Comparison of ENCODE assay signal across 9 cellular contexts in the genomic region with DNA sequence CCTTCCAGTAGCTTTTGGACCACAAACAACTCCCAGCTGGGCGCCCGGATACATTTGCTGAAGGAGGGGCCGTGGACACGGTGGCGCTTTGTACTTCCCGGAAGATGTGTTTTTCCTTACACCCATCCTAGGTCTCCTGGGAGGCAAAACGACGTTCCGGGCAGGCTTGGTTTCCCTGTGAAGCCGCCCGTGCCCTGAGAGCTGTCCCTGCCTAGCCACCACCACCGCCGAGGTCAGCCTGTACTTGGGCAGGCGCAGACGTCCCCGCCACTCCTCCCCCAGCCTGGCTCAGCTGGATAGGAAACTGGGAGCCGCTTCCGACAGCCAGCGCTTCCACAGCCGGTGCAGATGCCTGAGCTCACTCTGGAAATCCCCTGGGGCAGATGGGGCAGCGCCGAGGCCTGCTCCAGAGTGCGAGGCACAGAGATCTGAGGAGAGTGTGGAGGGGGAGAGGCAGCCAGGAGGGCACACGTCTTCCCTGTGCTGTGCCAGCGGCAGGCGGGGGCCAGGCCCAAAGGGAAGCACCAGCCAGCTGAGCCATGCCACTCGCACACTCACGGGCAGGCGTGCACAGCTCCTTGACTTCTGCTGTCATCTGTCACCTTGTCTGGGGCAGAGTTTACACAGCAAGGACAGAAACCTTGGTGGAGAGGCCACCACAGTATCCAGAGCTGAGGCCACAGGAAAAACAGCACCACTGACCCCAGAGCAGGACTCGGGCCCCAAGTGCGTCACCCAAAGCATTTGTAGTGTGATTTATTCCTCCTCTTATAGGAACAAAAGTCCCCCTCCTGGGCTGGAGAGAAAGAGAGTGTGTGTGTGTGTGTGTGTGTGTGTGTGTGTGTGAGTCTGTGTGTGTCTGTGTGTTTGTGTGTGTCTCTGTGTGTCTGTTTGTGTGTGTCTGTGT. TPM values are rescaled to one million over a fixed set of nuclear protein-coding genes. Genes with fewer than 3 reads are reported as not detected.
DNase-seq lines count a peak whose midpoint lies in the region; ATAC-seq and TF ChIP-seq lines count a peak whose summit lies in the region.
"Had no signal": no experiment of that assay in that cellular context is flagged by ENCODE, and none has a peak within 500 bp of the region (broad histone marks: within the 10 kb centered on the region; RNA-seq: fewer than 3 reads in every experiment).

No MANE protein-coding gene starts in this region.

- H3K4me1 ChIP-seq in HUES6 (ENCODE audit: control insufficient read depth, insufficient read depth, low read length) (peaks cover 51% of the 10 kb centered on the region), gastroesophageal sphincter (peaks cover 0 to 62% (median 32%) of the 10 kb centered on the region in 3 donors)

- ATAC-seq in activated CD8-positive, alpha-beta T cell treated with anti-CD3 and anti-CD28 coated beads, Interleukin-2, amount 10 ng/mL, durations not matched to agents 7 days and 5 days = no peak
- peak; percentile 42 for ATAC-seq in gastroesophageal sphincter
- peak; percentile 58 for ATAC-seq in omental fat pad (ENCODE audit: low FRiP score)
- no peak for ATAC-seq in GM21526 (IDR thresholded peaks at IDR 0.05; ENCODE audit: low FRiP score, unreplicated experiment)
- no peak for ATAC-seq in GM18519 (IDR thresholded peaks at IDR 0.05; ENCODE audit: low FRiP score, unreplicated experiment)
- no peak for ATAC-seq in HG02852 (IDR thresholded peaks at IDR 0.05; ENCODE audit: unreplicated experiment)

- H3K27ac Mint-ChIP-seq in CD14-positive monocyte = peak overlapping the region; percentile 40 to 95 (median 87)
- peak overlapping the region; percentile 78 for H3K27ac Mint-ChIP-seq in activated CD8-positive, alpha-beta T cell treated with anti-CD3 and anti-CD28 coated beads, Interleukin-2, amount 10 ng/mL, durations not matched to agents 7 days and 5 days

- CTCF ChIA-PET in activated CD8-positive, alpha-beta T cell treated with anti-CD3 and anti-CD28 coated beads, Interleukin-2, amount 10 ng/mL, durations not matched to agents 7 days and 5 days (lab: Charles Lee) = interaction anchor here (1.1 to 11.9 kb wide), 5 partner anchors 8 to 218 kb away, joined by 3 to 184 read pairs (median 8); partner anchors contain the start of gene AANAT

- peak overlapping the region; percentile 12; the same call in 1 of the 2 replicates for H3K4me3 ChIP-seq in HUES6 (ENCODE audit: low read depth, low read length)
- peak overlapping the region in 1 of 2 donors; percentile 19 for H3K4me3 ChIP-seq in gastroesophageal sphincter

- H3K27ac ChIP-seq in HUES6 (ENCODE audit: low read depth, low read length) (no peak overlapping the region), gastroesophageal sphincter (peak overlapping the region in 3 of 4 donors; percentile 72 to 88 (median 82))
- H3K27ac ChIP-seq: HL-60 had no signal

- intact Hi-C loops in CD14-positive monocyte (cut with micrococcal nuclease) = no loop called here

- H3K9me3 Mint-ChIP-seq in CD14-positive monocyte = no peaks in the 10 kb centered on the region
- no peaks in the 10 kb centered on the region for H3K9me3 Mint-ChIP-seq in activated CD8-positive, alpha-beta T cell treated with anti-CD3 and anti-CD28 coated beads, Interleukin-2, amount 10 ng/mL, durations not matched to agents 7 days and 5 days (ENCODE audit: insufficient read depth)

- no peak overlapping the region for H3K9ac ChIP-seq in HUES6 (ENCODE audit: low read length)

- no peak for TF ChIP-seq POLR2A in gastroesophageal sphincter (IDR thresholded peaks at IDR 0.05)

- peaks cover 5% of the 10 kb centered on the region; the same call in 1 of the 2 replicates for H3K27me3 ChIP-seq in HUES6 (ENCODE audit: control insufficient read depth, insufficient read depth, low read length)
- H3K27me3 ChIP-seq in gastroesophageal sphincter = no peaks in the 10 kb centered on the region

- H3K36me3 ChIP-seq in HUES6 (ENCODE audit: control insufficient read depth, insufficient read depth, low read length) (no peaks in the 10 kb centered on the region), gastroesophageal sphincter (no peaks in the 10 kb centered on the region)

- TF ChIP-seq CTCF in CD14-positive monocyte (IDR thresholded peaks at IDR 0.05) (no peak), gastroesophageal sphincter (IDR thresholded peaks at IDR 0.05) (no peak), omental fat pad (IDR thresholded peaks at IDR 0.05) (no peak)

- DNase-seq in CD14-positive monocyte (ENCODE audit: low spot score) (no peak), omental fat pad (ENCODE audit: low spot score) (no peak)
- no peak for DNase-seq in activated CD8-positive, alpha-beta T cell treated with anti-CD3 and anti-CD28 coated beads, Interleukin-2, amount 10 ng/mL, durations not matched to agents 7 days and 5 days

- no peak for TF ChIP-seq EP300 in gastroesophageal sphincter (IDR thresholded peaks at IDR 0.05)

- peak overlapping the region; percentile 87 to 95 for H3K4me3 Mint-ChIP-seq in CD14-positive monocyte
- H3K4me3 Mint-ChIP-seq in activated CD8-positive, alpha-beta T cell treated with anti-CD3 and anti-CD28 coated beads, Interleukin-2, amount 10 ng/mL, durations not matched to agents 7 days and 5 days = peak overlapping the region; percentile 89

- H3K36me3 Mint-ChIP-seq in CD14-positive monocyte = peaks cover 40 to 49% of the 10 kb centered on the region in 2 donors
- H3K36me3 Mint-ChIP-seq in activated CD8-positive, alpha-beta T cell treated with anti-CD3 and anti-CD28 coated beads, Interleukin-2, amount 10 ng/mL, durations not matched to agents 7 days and 5 days (ENCODE audit: low read depth) = peaks cover 12% of the 10 kb centered on the region

- H3K9me3 ChIP-seq in HUES6 (ENCODE audit: control insufficient read depth, insufficient read depth, low read depth, low read length) (no peaks in the 10 kb centered on the region), gastroesophageal sphincter (no peaks in the 10 kb centered on the region)

- peaks cover 87% of the 10 kb centered on the region for H3K4me1 Mint-ChIP-seq in CD14-positive monocyte
- H3K4me1 Mint-ChIP-seq in activated CD8-positive, alpha-beta T cell treated with anti-CD3 and anti-CD28 coated beads, Interleukin-2, amount 10 ng/mL, durations not matched to agents 7 days and 5 days (ENCODE audit: low read depth) = peaks cover 83% of the 10 kb centered on the region

- H3K27me3 Mint-ChIP-seq in CD14-positive monocyte (ENCODE audit: low read depth in 3 of 3) = peaks cover 0 to 2% (median 0%) of the 10 kb centered on the region in 3 donors
- no peaks in the 10 kb centered on the region for H3K27me3 Mint-ChIP-seq in activated CD8-positive, alpha-beta T cell treated with anti-CD3 and anti-CD28 coated beads, Interleukin-2, amount 10 ng/mL, durations not matched to agents 7 days and 5 days (ENCODE audit: low read depth)

- WGBS in gastroesophageal sphincter (ENCODE audit: low coverage in 1 of 2), 2 donors = 16 to 100% methylated on average over 1 to 10 of the region's 31 CpGs

- POLR2A ChIA-PET in activated CD8-positive, alpha-beta T cell treated with anti-CD3 and anti-CD28 coated beads, Interleukin-2, amount 10 ng/mL, durations not matched to agents 7 days and 5 days (lab: Charles Lee) = no interaction called here

RNA-seq across cellular contexts. Expression of gene RHBDF2, which starts 3.0 kb away (rescaled TPM):
- polyA plus RNA-seq in CD14-positive monocyte = 10 to 100 TPM; 36.9 to 68.6 TPM
- 10 to 100 TPM; 51.4 to 52.1 TPM for total RNA-seq in activated CD8-positive, alpha-beta T cell treated with anti-CD3 and anti-CD28 coated beads, Interleukin-2, amount 10 ng/mL, durations not matched to agents 7 days and 5 days
- 10 to 100 TPM in 1 of 4 donors, 1 to 10 TPM in 3; 7.3 to 20.5 (median 8.5) TPM for total RNA-seq in gastroesophageal sphincter
- total RNA-seq in omental fat pad = 10 to 100 TPM; 29.9 to 77.9 (median 56.7) TPM

RNA-seq across cellular contexts. Expression of gene AANAT, which starts 30.8 kb away (rescaled TPM):
- polyA plus RNA-seq in CD14-positive monocyte = not detected
- total RNA-seq in activated CD8-positive, alpha-beta T cell treated with anti-CD3 and anti-CD28 coated beads, Interleukin-2, amount 10 ng/mL, durations not matched to agents 7 days and 5 days = not detected
- not detected for total RNA-seq in gastroesophageal sphincter
- not detected for total RNA-seq in omental fat pad

RNA-seq across cellular contexts. Expression of gene CYGB, which starts 39.3 kb away (rescaled TPM):
- polyA plus RNA-seq in CD14-positive monocyte = not detected
- total RNA-seq in activated CD8-positive, alpha-beta T cell treated with anti-CD3 and anti-CD28 coated beads, Interleukin-2, amount 10 ng/mL, durations not matched to agents 7 days and 5 days = under 1 TPM in 1 of 2 experiments, not detected in 1; 0.40 TPM
- 10 to 100 TPM; 12.6 to 23.2 (median 18.8) TPM for total RNA-seq in gastroesophageal sphincter
- total RNA-seq in omental fat pad = 10 to 100 TPM; 18.9 to 46.2 (median 35.2) TPM

RNA-seq across cellular contexts. Expression of gene PRCD, which starts 41.6 kb away (rescaled TPM):
- polyA plus RNA-seq in CD14-positive monocyte = not detected
- total RNA-seq in activated CD8-positive, alpha-beta T cell treated with anti-CD3 and anti-CD28 coated beads, Interleukin-2, amount 10 ng/mL, durations not matched to agents 7 days and 5 days = not detected
- total RNA-seq in gastroesophageal sphincter = 10 to 100 TPM in 1 of 4 donors, 1 to 10 TPM in 2, under 1 TPM in 1; 0.57 to 11.2 (median 2.3) TPM
- total RNA-seq in omental fat pad = 10 to 100 TPM in 1 of 4 donors, 1 to 10 TPM in 3; 2.3 to 20.0 (median 3.5) TPM

RNA-seq across cellular contexts. Expression of gene UBE2O, which starts 45.3 kb away (rescaled TPM):
- polyA plus RNA-seq in CD14-positive monocyte = 1 to 10 TPM; 1.3 to 4.5 TPM
- total RNA-seq in activated CD8-positive, alpha-beta T cell treated with anti-CD3 and anti-CD28 coated beads, Interleukin-2, amount 10 ng/mL, durations not matched to agents 7 days and 5 days = 10 to 100 TPM; 28.4 to 31.6 TPM
- total RNA-seq in gastroesophageal sphincter = 10 to 100 TPM; 13.0 to 19.8 (median 15.2) TPM
- total RNA-seq in omental fat pad = 10 to 100 TPM; 12.5 to 27.5 (median 20.0) TPM

Comparison
In these comparisons a context has a peak if more than half of its experiments do, and no peak if none do; other contexts are left out.
1. ATAC-seq: peak in gastroesophageal sphincter (single experiment) and omental fat pad (single experiment); none in activated CD8-positive, alpha-beta T cell treated with anti-CD3 and anti-CD28 coated beads, Interleukin-2, amount 10 ng/mL, durations not matched to agents 7 days and 5 days (single experiment), GM21526 (single experiment), GM18519 (single experiment) and HG02852 (single experiment).
2. RNA of gene CYGB, which starts 39.3 kb away (total RNA-seq): 18.9 to 46.2 TPM in omental fat pad and 12.6 to 23.2 TPM in gastroesophageal sphincter; 0.40 TPM in activated CD8-positive, alpha-beta T cell treated with anti-CD3 and anti-CD28 coated beads, Interleukin-2, amount 10 ng/mL, durations not matched to agents 7 days and 5 days; every median in the first group is over 4 times any median in the second.